29 cellular contexts compared by ENCODE assay signal in genomic region chr2:178824181-178824580, GRCh38. TPM values are rescaled to one million over a fixed set of nuclear protein-coding genes. Genes with fewer than 3 reads are reported as not detected.
"Had no signal": no experiment of that assay in that cellular context is flagged by ENCODE, and none has a peak within 500 bp of the region (broad histone marks: within the 10 kb centered on the region; RNA-seq: fewer than 3 reads in every experiment).

No MANE protein-coding gene starts in this region.

- H3K27ac ChIP-seq: adrenal gland, brain microvascular endothelial cell, PC-9, RWPE1, SJSA1 had no signal

- H3K9me3 ChIP-seq: adrenal gland, SJSA1 had no signal

- H3K4me1 ChIP-seq: SJSA1 had no signal

- H3K4me3 ChIP-seq: adrenal gland, PC-9, SJSA1 had no signal

- DNase-seq: activated CD4-positive, alpha-beta T cell treated with anti-CD3 and anti-CD28 coated beads for 36 hours; activated CD4-positive, alpha-beta T cell treated with anti-CD3 and anti-CD28 coated beads, Interleukin-2, amount 10 ng/mL, durations not matched to agents 7 days and 5 days; activated CD4-positive, alpha-beta T cell treated with anti-CD3 and anti-CD28 coated beads, Interleukin-2, amount 50 U/mL, for 48 hours; activated CD8-positive, alpha-beta T cell treated with anti-CD3 and anti-CD28 coated beads, Interleukin-2, amount 10 ng/mL, durations not matched to agents 7 days and 5 days; activated gamma-delta T cell; activated naive CD4-positive, alpha-beta T cell treated with anti-CD3 and anti-CD28 coated beads for 36 hours; activated T-cell treated with anti-CD3 and anti-CD28 coated beads, Interleukin-2, amount 50 U/mL, for 24 hours; adrenal gland; brain microvascular endothelial cell; KG1; MM.1S; MV-4-11; NCI-H1092; NCI-H1436 treated with DMSO at 0.1 percent for 48 hours; NCI-H1694 treated with DMSO at 0.1 percent for 48 hours; NCI-H2029 treated with DMSO at 0.1 percent for 48 hours; NCI-H2107; NCI-H2171; NCI-H510A; NCI-H526; NCI-H748 treated with DMSO at 0.1 percent for 48 hours; PC-9; SHP77; SK-N-SH had no signal

- ATAC-seq: activated CD4-positive, alpha-beta T cell treated with anti-CD3 and anti-CD28 coated beads for 36 hours; activated CD4-positive, CD25-positive, alpha-beta regulatory T cell treated with anti-CD3 and anti-CD28 coated beads, Interleukin-2, amount 50 U/mL, for 24 hours; activated CD8-positive, alpha-beta T cell treated with anti-CD3 and anti-CD28 coated beads, Interleukin-2, amount 10 ng/mL, durations not matched to agents 7 days and 5 days; activated naive CD4-positive, alpha-beta T cell treated with anti-CD3 and anti-CD28 coated beads, Interleukin-2, amount 50 U/mL, for 72 hours; WTC11 had no signal

- H3K36me3 ChIP-seq: adrenal gland, brain microvascular endothelial cell, SJSA1 had no signal

- H3K27me3 ChIP-seq: adrenal gland, brain microvascular endothelial cell, SJSA1 had no signal

RNA-seq across cellular contexts. Expression of gene TTN, which starts 17.0 kb away (rescaled TPM):
- total RNA-seq: PC-9 had no signal
